In the genomic region with DNA sequence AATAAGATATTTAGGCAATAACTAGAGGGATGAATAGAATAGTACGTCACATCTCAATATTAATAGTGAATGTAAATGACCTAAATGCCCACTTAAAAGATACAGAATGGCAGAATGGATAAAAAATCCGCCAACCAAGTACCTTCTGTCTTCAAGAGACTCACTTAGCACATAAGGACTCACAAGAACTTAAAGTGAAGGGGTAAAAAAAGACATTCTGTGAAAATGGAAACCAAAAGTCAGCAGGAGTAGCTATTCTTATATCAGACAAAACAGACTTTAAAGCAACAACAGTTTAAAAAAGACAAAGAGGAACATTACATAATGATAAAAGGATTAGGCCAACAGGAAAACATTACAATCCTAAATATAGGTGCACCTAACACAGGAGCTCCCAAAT, we compare ENCODE assay signal across 32 cellular contexts.
"Had no signal": no experiment of that assay in that cellular context is flagged by ENCODE, and none has a peak within 500 bp of the region (broad histone marks: within the 10 kb centered on the region; RNA-seq: fewer than 3 reads in every experiment).

No MANE protein-coding gene starts in this region.

- H3K4me3 Mint-ChIP-seq: activated CD4-positive, alpha-beta memory T cell treated with anti-CD3 and anti-CD28 coated beads, Interleukin-2, amount 10 ng/mL, durations not matched to agents 7 days and 5 days; activated CD8-positive, alpha-beta memory T cell treated with anti-CD3 and anti-CD28 coated beads, Interleukin-2, amount 10 ng/mL, durations not matched to agents 7 days and 5 days; activated naive CD4-positive, alpha-beta T cell treated with anti-CD3 and anti-CD28 coated beads, Interleukin-2, amount 10 ng/mL, durations not matched to agents 7 days and 5 days; activated naive CD8-positive, alpha-beta T cell; activated naive CD8-positive, alpha-beta T cell treated with anti-CD3 and anti-CD28 coated beads, Interleukin-2, amount 50 U/mL, for 24 hours; brain had no signal

- H3K4me1 Mint-ChIP-seq: activated CD4-positive, alpha-beta memory T cell treated with anti-CD3 and anti-CD28 coated beads, Interleukin-2, amount 10 ng/mL, durations not matched to agents 7 days and 5 days; activated CD8-positive, alpha-beta memory T cell treated with anti-CD3 and anti-CD28 coated beads, Interleukin-2, amount 10 ng/mL, durations not matched to agents 7 days and 5 days; activated naive CD4-positive, alpha-beta T cell treated with anti-CD3 and anti-CD28 coated beads, Interleukin-2, amount 10 ng/mL, durations not matched to agents 7 days and 5 days; activated naive CD8-positive, alpha-beta T cell treated with anti-CD3 and anti-CD28 coated beads, Interleukin-2, amount 50 U/mL, for 24 hours had no signal

- H3K36me3 Mint-ChIP-seq: activated CD8-positive, alpha-beta memory T cell treated with anti-CD3 and anti-CD28 coated beads, Interleukin-2, amount 10 ng/mL, durations not matched to agents 7 days and 5 days; activated naive CD4-positive, alpha-beta T cell treated with anti-CD3 and anti-CD28 coated beads, Interleukin-2, amount 10 ng/mL, durations not matched to agents 7 days and 5 days; activated naive CD8-positive, alpha-beta T cell had no signal

- H3K27me3 ChIP-seq: MG63 had no signal

- H3K27ac Mint-ChIP-seq: activated CD4-positive, alpha-beta memory T cell treated with anti-CD3 and anti-CD28 coated beads, Interleukin-2, amount 10 ng/mL, durations not matched to agents 7 days and 5 days; activated CD8-positive, alpha-beta memory T cell treated with anti-CD3 and anti-CD28 coated beads, Interleukin-2, amount 10 ng/mL, durations not matched to agents 7 days and 5 days; activated naive CD4-positive, alpha-beta T cell treated with anti-CD3 and anti-CD28 coated beads, Interleukin-2, amount 10 ng/mL, durations not matched to agents 7 days and 5 days; activated naive CD8-positive, alpha-beta T cell; activated naive CD8-positive, alpha-beta T cell treated with anti-CD3 and anti-CD28 coated beads, Interleukin-2, amount 50 U/mL, for 24 hours; brain had no signal

- H3K9me3 ChIP-seq: MG63 had no signal

- ATAC-seq: activated CD8-positive, alpha-beta memory T cell treated with anti-CD3 and anti-CD28 coated beads, Interleukin-2, amount 10 ng/mL, durations not matched to agents 7 days and 5 days; activated naive CD8-positive, alpha-beta T cell treated with anti-CD3 and anti-CD28 coated beads, Interleukin-2, amount 50 U/mL, for 24 hours had no signal

- H3K27ac ChIP-seq: WERI-Rb-1 had no signal

- H3K36me3 ChIP-seq: MG63, WERI-Rb-1 had no signal

- DNase-seq: activated CD4-positive, alpha-beta memory T cell treated with anti-CD3 and anti-CD28 coated beads, Interleukin-2, amount 10 ng/mL, durations not matched to agents 7 days and 5 days; activated CD4-positive, alpha-beta T cell treated with anti-CD3 and anti-CD28 coated beads for 1 hour; activated CD4-positive, alpha-beta T cell treated with anti-CD3 and anti-CD28 coated beads for 48 hours; activated CD4-positive, CD25-positive, alpha-beta regulatory T cell; activated CD8-positive, alpha-beta memory T cell treated with anti-CD3 and anti-CD28 coated beads for 24 hours; activated CD8-positive, alpha-beta memory T cell treated with anti-CD3 and anti-CD28 coated beads, Interleukin-2, amount 10 ng/mL, durations not matched to agents 7 days and 5 days; activated CD8-positive, alpha-beta memory T cell treated with anti-CD3 and anti-CD28 coated beads, Interleukin-2, amount 50 U/mL, for 48 hours; activated effector memory CD4-positive, alpha-beta T cell treated with Interleukin-2 at 50 U/mL for 16 hours; activated naive CD4-positive, alpha-beta T cell treated with anti-CD3 and anti-CD28 coated beads, Interleukin-2, amount 10 ng/mL, durations not matched to agents 7 days and 5 days; activated naive CD8-positive, alpha-beta T cell treated with anti-CD3 and anti-CD28 coated beads, Interleukin-2, amount 50 U/mL, for 24 hours; activated T-cell treated with anti-CD3 and anti-CD28 coated beads, Interleukin-2, amount 50 U/mL, for 48 hours; anterior cingulate cortex; caudate nucleus; cerebellar nuclear complex; Kasumi-1; MG63; NCI-H1092 treated with DMSO at 0.1 percent for 48 hours; NCI-H1417 treated with DMSO at 0.1 percent for 48 hours; NCI-H187 treated with DMSO at 0.1 percent for 48 hours; NCI-H2081; NCI-H345; NCI-H524 treated with DMSO at 0.1 percent for 48 hours; NCI-H748 treated with DMSO at 0.1 percent for 48 hours; OCI-M1; Right ventricle myocardium superior; SW 1271; T-helper 1 cell; T-helper 2 cell; T-helper 9 cell; WERI-Rb-1 had no signal

- H3K27me3 Mint-ChIP-seq: activated CD4-positive, alpha-beta memory T cell treated with anti-CD3 and anti-CD28 coated beads, Interleukin-2, amount 10 ng/mL, durations not matched to agents 7 days and 5 days; activated CD8-positive, alpha-beta memory T cell treated with anti-CD3 and anti-CD28 coated beads, Interleukin-2, amount 10 ng/mL, durations not matched to agents 7 days and 5 days; activated naive CD4-positive, alpha-beta T cell treated with anti-CD3 and anti-CD28 coated beads, Interleukin-2, amount 10 ng/mL, durations not matched to agents 7 days and 5 days; activated naive CD8-positive, alpha-beta T cell; activated naive CD8-positive, alpha-beta T cell treated with anti-CD3 and anti-CD28 coated beads, Interleukin-2, amount 50 U/mL, for 24 hours had no signal

- H3K4me3 ChIP-seq: MG63 had no signal
